In genomic region chr3:175941352-175941751, GRCh38 we compare ENCODE assay signal across 10 cellular contexts.
A peak's percentile ranks its signal among the peaks of the same experiment; 100 is the strongest.
DNase-seq lines count a peak whose midpoint lies in the region; ATAC-seq and TF ChIP-seq lines count a peak whose summit lies in the region.
"Had no signal": no experiment of that assay in that cellular context is flagged by ENCODE, and none has a peak within 500 bp of the region (broad histone marks: within the 10 kb centered on the region; RNA-seq: fewer than 3 reads in every experiment).

No MANE protein-coding gene starts in this region.

- POLR2A ChIA-PET in PC-9 (lab: Charles Lee; ENCODE audit: unreplicated experiment), result no interaction called here

- H3K27ac ChIP-seq in PC-9, result no peak overlapping the region
- H3K27ac ChIP-seq: GM23248, neutrophil had no signal

- H3K27me3 ChIP-seq in H7 (ENCODE audit: control insufficient read depth, insufficient read depth, low read length) (no peaks in the 10 kb centered on the region), PC-9 (ENCODE audit: insufficient read depth, low read depth) (no peaks in the 10 kb centered on the region)
- H3K27me3 ChIP-seq: neutrophil had no signal

- H3K4me3 Mint-ChIP-seq in progenitor cell of endocrine pancreas (ENCODE audit: low read depth), result no peak overlapping the region

- no TSS peak for BruUV-seq in PC-9 (replicated peaks; lab: Mats Ljungman, UMichigan)

- H2AFZ ChIP-seq in PC-9, result no peak overlapping the region
- H2AFZ ChIP-seq: GM23248 had no signal

- no peak overlapping the region for H3K27ac Mint-ChIP-seq in progenitor cell of endocrine pancreas

- H3K9me2 ChIP-seq in PC-9 (ENCODE audit: insufficient read depth), result no peaks in the 10 kb centered on the region

- H3K36me3 ChIP-seq in H7 (replicated peaks; ENCODE audit: control insufficient read depth, insufficient read depth, low read length) (no peaks in the 10 kb centered on the region), PC-9 (ENCODE audit: low read depth) (no peaks in the 10 kb centered on the region)
- H3K36me3 ChIP-seq: neutrophil had no signal

- H4K20me1 ChIP-seq in PC-9 (ENCODE audit: insufficient read depth), result no peaks in the 10 kb centered on the region

- H3K4me1 Mint-ChIP-seq in progenitor cell of endocrine pancreas (ENCODE audit: low read depth), result no peaks in the 10 kb centered on the region

- no peak overlapping the region for H3K4me2 ChIP-seq in PC-9

- peaks cover 4% of the 10 kb centered on the region; the same call in 1 of the 2 replicates for H3K9me3 ChIP-seq in PC-9 (ENCODE audit: insufficient read depth, low read depth)

- CTCF ChIA-PET in PC-9 (lab: Charles Lee), result no interaction called here

- H3K9me3 Mint-ChIP-seq in progenitor cell of endocrine pancreas (ENCODE audit: low read depth), result peaks cover 41% of the 10 kb centered on the region

- no peak overlapping the region for H3K4me3 ChIP-seq in H7 (ENCODE audit: insufficient read depth, low read depth, low read length)
- no peak overlapping the region for H3K4me3 ChIP-seq in PC-9
- H3K4me3 ChIP-seq: GM23248 had no signal

- peaks cover 10% of the 10 kb centered on the region for H3K36me3 Mint-ChIP-seq in progenitor cell of endocrine pancreas (ENCODE audit: insufficient read depth)

- no peaks in the 10 kb centered on the region for H3K4me1 ChIP-seq in PC-9 (replicated peaks; ENCODE audit: insufficient read depth)

- peak; percentile 29 for DNase-seq in D341Med (ENCODE audit: low spot score)
- peak; percentile 8 for DNase-seq in H7
- DNase-seq in PC-9, result peak in 1 of 2 experiments; percentile 30
- peak; percentile 20 for DNase-seq in iPS-NIHi11 (ENCODE audit: low spot score)
- DNase-seq in progenitor cell of endocrine pancreas (ENCODE audit: low spot score, unreplicated experiment), result no peak
- no peak for DNase-seq in HPDE6-E6E7 (ENCODE audit: extremely low spot score)
- no peak for DNase-seq in Right ventricle myocardium inferior (ENCODE audit: missing footprints)
- no peak for DNase-seq in activated naive CD4-positive, alpha-beta T cell treated with Interleukin-2 at 50 U/mL for 16 hours
- DNase-seq: GM23248 had no signal

- TF ChIP-seq CTCF in PC-9 (conservative IDR thresholded peaks at IDR 0.05) (peak; percentile 71), progenitor cell of endocrine pancreas (IDR thresholded peaks at IDR 0.05; ENCODE audit: unreplicated experiment) (no peak)

- no peak for ATAC-seq in Right ventricle myocardium inferior

- no peaks in the 10 kb centered on the region for H3F3A ChIP-seq in PC-9 (ENCODE audit: insufficient read depth, low read depth)

- no peaks in the 10 kb centered on the region for H3K27me3 Mint-ChIP-seq in progenitor cell of endocrine pancreas

- H3K79me2 ChIP-seq in PC-9 (ENCODE audit: low read depth), result no peaks in the 10 kb centered on the region

- intact Hi-C loops in PC-9 (cut with micrococcal nuclease; ENCODE audit: unreplicated experiment) (loop anchor here (2.0 kb wide), 1 partner anchor 1079 kb away; no protein-coding TSS in a partner anchor), Right ventricle myocardium inferior (cut with DNase I) (no loop called here)

Comparison
In these comparisons a context has a peak if more than half of its experiments do, and no peak if none do; other contexts are left out.
1. DNase-seq: peak in D341Med (single experiment), H7 (single experiment) and iPS-NIHi11 (single experiment); none in progenitor cell of endocrine pancreas (single experiment), HPDE6-E6E7 (single experiment), Right ventricle myocardium inferior (single experiment) and activated naive CD4-positive, alpha-beta T cell treated with Interleukin-2 at 50 U/mL for 16 hours (single experiment).